Comparison of ENCODE assay signal across 20 cellular contexts in the genomic region with DNA sequence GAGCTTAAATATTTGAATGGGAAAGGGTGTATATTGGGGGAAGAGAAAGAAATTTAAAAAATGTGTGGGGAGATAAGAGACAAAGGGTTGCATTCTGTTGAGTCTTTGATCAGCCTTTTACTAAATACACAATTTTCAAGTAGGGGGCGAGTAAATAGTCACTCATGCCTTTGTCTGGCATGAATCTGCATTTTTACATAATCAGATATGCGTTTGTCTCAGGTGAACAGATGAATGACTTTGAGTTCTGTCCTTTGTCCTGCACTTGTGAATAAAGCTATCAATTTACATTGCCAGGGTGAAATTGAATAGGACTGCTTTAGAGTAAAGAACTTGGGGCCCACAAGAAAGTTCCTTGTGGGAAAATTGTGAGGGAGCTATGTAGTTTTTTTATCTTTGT.
DNase-seq lines count a peak whose midpoint lies in the region; FAIRE-seq and TF ChIP-seq lines count a peak whose summit lies in the region.
"Had no signal": no experiment of that assay in that cellular context is flagged by ENCODE, and none has a peak within 500 bp of the region (broad histone marks: within the 10 kb centered on the region; RNA-seq: fewer than 3 reads in every experiment).

No MANE protein-coding gene starts in this region.

- peaks cover 0 to 3% (median 0%) of the 10 kb centered on the region in 3 experiments; a peak in 2 of 7 replicates for H3K36me3 Mint-ChIP-seq in H9 (ENCODE audit: insufficient read depth in 1 of 3, low read depth in 3 of 3)
- H3K36me3 Mint-ChIP-seq: CD8-positive, alpha-beta T cell had no signal

- H3K79me2 ChIP-seq in H9 (ENCODE audit: insufficient read depth, low read length) (no peaks in the 10 kb centered on the region), H1 (ENCODE audit: control insufficient read depth in 1 of 2, insufficient read depth in 2 of 2, low read length in 2 of 2) (no peaks in the 10 kb centered on the region)

- H3K27me3 Mint-ChIP-seq in H9 (ENCODE audit: low read depth), result no peaks in the 10 kb centered on the region

- DNase-seq in H9, result no peak
- no peak for DNase-seq in H1 (ENCODE audit: low read depth in 1 of 2, low spot score in 2 of 2)
- peak; percentile 6 for DNase-seq in left kidney (ENCODE audit: low read depth, low spot score)
- no peak for DNase-seq in DMS79 (lab: John Stamatoyannopoulos, UW)
- no peak for DNase-seq in EL
- DNase-seq in urothelium cell line (ENCODE audit: low spot score), result no peak
- DNase-seq: C1 segment of cervical spinal cord; Calu3; CD8-positive, alpha-beta T cell; KBM-7; MM.1S; NCI-H1092; NCI-H1436 treated with DMSO at 0.1 percent for 48 hours; NCI-H1930; NCI-H345; NCI-H524; Peyer's patch; T-helper 1 cell had no signal

- no peak for TF ChIP-seq RAD21 in H1 (IDR thresholded peaks at IDR 0.05 in 1 of 2, conservative IDR thresholded peaks at IDR 0.05 in 1 of 2; ENCODE audit: low read depth in 2 of 2, low read length in 2 of 2)

- H2BK15ac ChIP-seq in H9 (ENCODE audit: low read depth, low read length), result no peak overlapping the region
- no peak overlapping the region for H2BK15ac ChIP-seq in H1 (ENCODE audit: low read length)

- TF ChIP-seq EP300 in H1 (IDR thresholded peaks at IDR 0.05; ENCODE audit: borderline replicate concordance in 1 of 2, low read depth in 2 of 2, low read length in 2 of 2), result no peak

- H3K4me2 ChIP-seq in H9 (ENCODE audit: insufficient read depth, insufficient read length, low read length) (no peak overlapping the region), H1 (ENCODE audit: insufficient read depth in 1 of 2, low read depth in 2 of 2, low read length in 2 of 2) (peak overlapping the region; percentile 21 to 44; a peak in 1 of 4 replicates)

- no peaks in the 10 kb centered on the region for H4K20me1 ChIP-seq in H9 (ENCODE audit: control insufficient read depth, insufficient read depth, insufficient read length)
- no peaks in the 10 kb centered on the region for H4K20me1 ChIP-seq in H1 (replicated peaks in 1 of 2; ENCODE audit: control insufficient read depth in 1 of 2, insufficient read depth in 2 of 2, low read length in 2 of 2)

- FAIRE-seq in H1 (lab: Jason Lieb, UNC) (no peak), urothelium cell line (lab: Jason Lieb, UNC) (no peak)
- FAIRE-seq: HepG2 had no signal

- H3K9me3 ChIP-seq in H9 (ENCODE audit: control insufficient read depth, low read depth, low read length) (no peaks in the 10 kb centered on the region), HUES64 (ENCODE audit: insufficient read depth, low read depth, low read length) (no peaks in the 10 kb centered on the region), H1 (ENCODE audit: insufficient read depth in 2 of 2, low read depth in 1 of 2, low read length in 1 of 2) (no peaks in the 10 kb centered on the region)
- H3K9me3 ChIP-seq: Peyer's patch had no signal

- no peak overlapping the region for H4K8ac ChIP-seq in H9 (replicated peaks; ENCODE audit: insufficient read length, low read depth, low read length)
- H4K8ac ChIP-seq in H1 (ENCODE audit: extremely low read depth, insufficient read depth, low read length), result no peak overlapping the region

- no peak overlapping the region for H3K23ac ChIP-seq in H9 (ENCODE audit: insufficient read length, low read depth, low read length)
- no peak overlapping the region for H3K23ac ChIP-seq in H1 (ENCODE audit: insufficient read length)

- no peak overlapping the region for H2AK5ac ChIP-seq in H9 (ENCODE audit: insufficient read length, low read length)
- H2AK5ac ChIP-seq in H1 (ENCODE audit: low read depth, low read length), result no peak overlapping the region

- H3K4me1 Mint-ChIP-seq in H9, result peaks cover 20 to 24% of the 10 kb centered on the region in 2 experiments

- TF ChIP-seq CTCF in H9 (conservative IDR thresholded peaks at IDR 0.05) (no peak), H1 (IDR thresholded peaks at IDR 0.05; ENCODE audit: control extremely low read depth in 1 of 3, insufficient read depth in 1 of 3, low read depth in 1 of 3, low read length in 3 of 3) (no peak)

- no peaks in the 10 kb centered on the region for H3K79me1 ChIP-seq in H9 (ENCODE audit: insufficient read depth, low read depth, low read length, poor library complexity, severe bottlenecking)
- no peaks in the 10 kb centered on the region for H3K79me1 ChIP-seq in H1 (ENCODE audit: low read depth, low read length)

- H3K4ac ChIP-seq in H9 (ENCODE audit: low read depth, low read length) (no peak overlapping the region), H1 (replicated peaks; ENCODE audit: insufficient read length, low read depth, low read length) (no peak overlapping the region)

- H3K9ac ChIP-seq in H9 (ENCODE audit: extremely low read depth, insufficient read length, low read length) (no peak overlapping the region), HUES64 (ENCODE audit: low read depth, low read length) (no peak overlapping the region), H1 (replicated peaks in 1 of 4; ENCODE audit: extremely low read depth in 1 of 4, low read depth in 3 of 4, low read length in 3 of 4) (no peak overlapping the region)

- CTCF ChIA-PET in H1 (lab: Charles Lee; ENCODE audit: partially characterized antibody), result no interaction called here

- H4K5ac ChIP-seq in H9 (ENCODE audit: insufficient read length, low read depth, low read length) (no peak overlapping the region), H1 (ENCODE audit: insufficient read length, low read depth, low read length) (no peak overlapping the region)

- H3K23me2 ChIP-seq in H9 (ENCODE audit: insufficient read length, low read depth, low read length, poor library complexity, severe bottlenecking), result no peaks in the 10 kb centered on the region
- H3K23me2 ChIP-seq in H1 (ENCODE audit: low read depth, low read length), result no peaks in the 10 kb centered on the region

- peak overlapping the region; percentile 30 to 82 (median 68); a peak in 3 of 7 replicates for H3K27ac Mint-ChIP-seq in H9
- H3K27ac Mint-ChIP-seq: CD8-positive, alpha-beta T cell had no signal

- H3K9me3 Mint-ChIP-seq in H9, result no peaks in the 10 kb centered on the region; a peak in 1 of 5 replicates

- H3K4me3 ChIP-seq in HUES64 (ENCODE audit: low read length), result no peak overlapping the region
- peak overlapping the region in 1 of 4 experiments; percentile 5; a peak in 1 of 8 replicates for H3K4me3 ChIP-seq in H1 (ENCODE audit: extremely low read depth in 1 of 4, insufficient read depth in 2 of 4, low read depth in 3 of 4, low read length in 4 of 4)
- H3K4me3 ChIP-seq: Peyer's patch had no signal

- H3K4me1 ChIP-seq in H9 (ENCODE audit: insufficient read depth, low read length) (no peaks in the 10 kb centered on the region), HUES64 (ENCODE audit: insufficient read depth, low read length) (peaks cover 21% of the 10 kb centered on the region), H1 (replicated peaks in 1 of 4; ENCODE audit: control insufficient read depth in 3 of 4, insufficient read depth in 4 of 4, low read length in 3 of 4) (peaks cover 0 to 2% (median 0%) of the 10 kb centered on the region in 4 experiments; a peak in 1 of 7 replicates)
- H3K4me1 ChIP-seq: Peyer's patch had no signal

- no peak overlapping the region for H2BK20ac ChIP-seq in H9 (ENCODE audit: low read depth, low read length, poor library complexity, severe bottlenecking)
- no peak overlapping the region for H2BK20ac ChIP-seq in H1 (ENCODE audit: low read length)

- H4K91ac ChIP-seq in H9 (ENCODE audit: insufficient read length, low read depth, low read length) (no peak overlapping the region), H1 (replicated peaks; ENCODE audit: insufficient read length, low read length) (no peak overlapping the region)

- TF ChIP-seq POLR2A in H1 (IDR thresholded peaks at IDR 0.05; ENCODE audit: control extremely low read depth in 1 of 2, low read depth in 2 of 2, low read length in 2 of 2), result no peak

- H3K56ac ChIP-seq in H9 (ENCODE audit: insufficient read length, low read depth, low read length) (no peak overlapping the region), H1 (replicated peaks; ENCODE audit: insufficient read length, low read depth, low read length) (no peak overlapping the region)

- H2BK120ac ChIP-seq in H9 (ENCODE audit: low read depth, low read length, poor library complexity, severe bottlenecking), result no peak overlapping the region
- H2BK120ac ChIP-seq in H1 (replicated peaks; ENCODE audit: low read depth, low read length), result no peak overlapping the region

- H2BK5ac ChIP-seq in H9 (ENCODE audit: insufficient read length, low read length) (no peak overlapping the region), H1 (ENCODE audit: low read depth, low read length) (no peak overlapping the region)

- H3K27me3 ChIP-seq in H9 (ENCODE audit: insufficient read depth, low read length) (no peaks in the 10 kb centered on the region), HUES64 (ENCODE audit: insufficient read depth, low read length) (no peaks in the 10 kb centered on the region), H1 (replicated peaks in 1 of 4; ENCODE audit: control insufficient read depth in 3 of 4, extremely low read depth in 1 of 4, insufficient read depth in 3 of 4, low read length in 3 of 4) (no peaks in the 10 kb centered on the region)
- H3K27me3 ChIP-seq: Peyer's patch had no signal

- H3K18ac ChIP-seq in H9 (ENCODE audit: insufficient read length, low read depth, low read length) (no peak overlapping the region), H1 (ENCODE audit: extremely low read depth, low read length) (no peak overlapping the region)

- no CpG with 5 or more reads among the region's 2 CpGs for WGBS in H9 (ENCODE audit: extremely low coverage, insufficient read length, low lambda C conversion rate)
- WGBS in HUES64, result 64% methylated on average over 2 of the region's 2 CpGs
- 36% methylated on average over 2 of the region's 2 CpGs; no CpG with 5 or more reads in 1 of the 2 experiments for WGBS in H1 (ENCODE audit: extremely low coverage in 1 of 2, insufficient coverage in 1 of 2, insufficient read length in 1 of 2, insufficient replicate concordance in 2 of 2, low coverage in 1 of 2, low lambda C conversion rate in 2 of 2, missing lambda C conversion rate in 1 of 2), 2 experiments

- H2AFZ ChIP-seq in H9 (ENCODE audit: low read length) (no peak overlapping the region), H1 (ENCODE audit: low read length) (no peak overlapping the region)

- no peak overlapping the region for H3K4me3 Mint-ChIP-seq in H9
- H3K4me3 Mint-ChIP-seq: CD8-positive, alpha-beta T cell had no signal

- H3T11ph ChIP-seq in H9 (ENCODE audit: low read length), result no peak overlapping the region

- H3K14ac ChIP-seq in H9 (ENCODE audit: insufficient read depth, low read length), result no peak overlapping the region
- no peak overlapping the region for H3K14ac ChIP-seq in H1 (ENCODE audit: insufficient read length)

- H3K27ac ChIP-seq in H9 (ENCODE audit: insufficient read length, low read depth, low read length) (no peak overlapping the region), HUES64 (ENCODE audit: low read depth, low read length) (peak overlapping the region; percentile 71; the same call in 1 of the 2 replicates), H1 (ENCODE audit: low read depth, low read length) (no peak overlapping the region)
- H3K27ac ChIP-seq: Peyer's patch had no signal

- no peak overlapping the region for H2BK12ac ChIP-seq in H9 (ENCODE audit: insufficient read length, low read depth, low read length)
- no peak overlapping the region for H2BK12ac ChIP-seq in H1 (ENCODE audit: low read depth, low read length)

- POLR2A ChIA-PET in H1 (lab: Charles Lee; ENCODE audit: partially characterized antibody), result no interaction called here

- H3K36me3 ChIP-seq in HUES64 (ENCODE audit: insufficient read depth, low read length) (no peaks in the 10 kb centered on the region), H1 (ENCODE audit: control insufficient read depth in 2 of 4, insufficient read depth in 4 of 4, low read length in 3 of 4) (no peaks in the 10 kb centered on the region)
- H3K36me3 ChIP-seq: Peyer's patch had no signal
